In genomic region chr2:68282814-68283812, GRCh38 we compare ENCODE assay signal across 7 cellular contexts. TPM values are rescaled to one million over a fixed set of nuclear protein-coding genes. Genes with fewer than 3 reads are reported as not detected.
DNase-seq lines count a peak whose midpoint lies in the region; ATAC-seq and TF ChIP-seq lines count a peak whose summit lies in the region.

No MANE protein-coding gene starts in this region.

- peak overlapping the region in 3 of 5 experiments; percentile 15 to 67 (median 46) for H3K27ac Mint-ChIP-seq in brain

- in situ Hi-C loops in Caki2 (cut with HindIII; ENCODE audit: low pct_unique_long_range_greater_than_20kb, low sequenced_read_pairs) (no loop called here), GM13977 (cut with MboI; ENCODE audit: low pct_unique_long_range_greater_than_20kb, low sequenced_read_pairs, unreplicated experiment) (loop anchor here (10.0 kb wide), 1 partner anchor 158 kb away; no protein-coding TSS in a partner anchor)

- no peaks in the 10 kb centered on the region for H3K9me3 ChIP-seq in liver (ENCODE audit: control insufficient read depth in 4 of 4, low read length in 3 of 4)

- H3K36me3 Mint-ChIP-seq in brain, result no peaks in the 10 kb centered on the region

- 50% methylated on average over 6 of the region's 6 CpGs for WGBS in liver

- no peak overlapping the region for H3K4me3 ChIP-seq in liver (ENCODE audit: low read depth in 1 of 3, low read length in 3 of 3)

- peaks cover 2 to 13% (median 10%) of the 10 kb centered on the region in 4 donors for H3K4me1 ChIP-seq in liver (ENCODE audit: control insufficient read depth in 4 of 4, insufficient read depth in 4 of 4, low read length in 3 of 4)

- no peaks in the 10 kb centered on the region for H3K36me3 ChIP-seq in liver (ENCODE audit: control insufficient read depth in 4 of 4, insufficient read depth in 3 of 4, low read depth in 1 of 4, low read length in 3 of 4)

- DNase-seq in Caki2 (ENCODE audit: low read depth) (peak; percentile 14), GM13977 (ENCODE audit: low spot score) (peak; percentile 74), NCI-H345 treated with DMSO at 0.1 percent for 48 hours (lab: John Stamatoyannopoulos, UW; ENCODE audit: unreplicated experiment) (peak; percentile 35), NCI-H1048 (lab: John Stamatoyannopoulos, UW) (no peak)

- no peak overlapping the region for H3K27ac ChIP-seq in liver (ENCODE audit: low read depth in 1 of 2, low read length in 2 of 2)

- ATAC-seq in GM18498 (IDR thresholded peaks at IDR 0.05; ENCODE audit: unreplicated experiment), result no peak

- H3K4me1 Mint-ChIP-seq in brain, result peaks cover 41% of the 10 kb centered on the region

- H3K27me3 ChIP-seq in liver (ENCODE audit: control insufficient read depth in 4 of 4, insufficient read depth in 4 of 4, low read length in 3 of 4), result no peaks in the 10 kb centered on the region

- H3K4me3 Mint-ChIP-seq in brain, result peak overlapping the region in 1 of 5 experiments; percentile 15

- H3K9me3 Mint-ChIP-seq in brain, result no peaks in the 10 kb centered on the region

- peak; percentile 90 to 92 for TF ChIP-seq RAD21 in liver (IDR thresholded peaks at IDR 0.05)

- TF ChIP-seq CTCF in GM13977 (IDR thresholded peaks at IDR 0.05; ENCODE audit: extremely low read depth, insufficient read depth, missing control alignments), result peak; percentile 69
- peak; percentile 80 to 84 for TF ChIP-seq CTCF in brain (conservative IDR thresholded peaks at IDR 0.05)
- peak; percentile 76 for TF ChIP-seq CTCF in liver (IDR thresholded peaks at IDR 0.05; ENCODE audit: low read depth, low read length, missing input control)

- H3K9ac ChIP-seq in liver (ENCODE audit: low read depth in 1 of 2, low read length in 2 of 2), result no peak overlapping the region

- H3K27me3 Mint-ChIP-seq in brain, result peaks cover 3% of the 10 kb centered on the region

TF ChIP-seq in liver, 16 proteins besides CTCF, POLR2A, EP300 and RAD21:
- TF ChIP-seq RXRA (IDR thresholded peaks at IDR 0.05) (no peak), YY1 (IDR thresholded peaks at IDR 0.05) (no peak), MAX (IDR thresholded peaks at IDR 0.05) (no peak)

RNA-seq across cellular contexts. Expression of gene PPP3R1, which starts 30.8 kb away (rescaled TPM):
- total RNA-seq in Caki2 (2014; rRNA removed; shearing (Covaris generic); ENCODE audit: low replicate concordance), result 12.9 and 21.7 TPM in 2 replicates
- polyA plus RNA-seq in brain (ENCODE audit: insufficient read depth, low read depth, low replicate concordance) (69.5 TPM), liver (10 to 100 TPM in 1 of 2 donors, 1 to 10 TPM in 1; 2.4 to 14.1 TPM)
- 10 to 100 TPM; 22.5 to 42.5 TPM for total RNA-seq in liver

RNA-seq across cellular contexts. Expression of gene CNRIP1, which starts 36.6 kb away (rescaled TPM):
- total RNA-seq in Caki2 (2014; rRNA removed; shearing (Covaris generic); ENCODE audit: low replicate concordance), result 2.2 and 7.2 TPM in 2 replicates
- polyA plus RNA-seq in brain (ENCODE audit: insufficient read depth, low read depth, low replicate concordance) (32.8 TPM), liver (1 to 10 TPM; 2.9 to 3.3 TPM)
- total RNA-seq in liver, result 10 to 100 TPM in 1 of 2 donors, 1 to 10 TPM in 1; 2.8 to 26.4 TPM
